Comparison of ENCODE assay signal across 23 cellular contexts in genomic region chr4:106304632-106305031, GRCh38.
"Had no signal": no experiment of that assay in that cellular context is flagged by ENCODE, and none has a peak within 500 bp of the region (broad histone marks: within the 10 kb centered on the region; RNA-seq: fewer than 3 reads in every experiment).

No MANE protein-coding gene starts in this region.

- H3K9me3 ChIP-seq: colonic mucosa, esophagus squamous epithelium, mucosa of descending colon, right lobe of liver, testis, tibial artery had no signal

- H3K4me3 Mint-ChIP-seq: dendritic cell treated with granulocyte-macrophage colony-stimulating factor and Interleukin-4, amounts not matched to agents 40 ng/mL and 50 ng/mL, for 4 days; memory B cell; naive B cell; natural killer cell treated with Interleukin-12 subunit alpha and Interleukin-12 subunit beta and Interleukin-15 and Interleukin-18, amount 100 ng/mL, for 72 hours; neural progenitor cell; type B pancreatic cell had no signal

- H3K9me3 Mint-ChIP-seq: memory B cell; naive B cell; natural killer cell treated with Interleukin-12 subunit alpha and Interleukin-12 subunit beta and Interleukin-15 and Interleukin-18, amount 100 ng/mL, for 72 hours; neural progenitor cell; type B pancreatic cell had no signal

- DNase-seq: colonic mucosa; effector CD8-positive, alpha-beta T cell; erythroblast; esophagus squamous epithelium; foreskin melanocyte; mucosa of descending colon; naive B cell; right lobe of liver; small intestine; stimulated activated CD4-positive, alpha-beta T cell treated with anti-CD3 and anti-CD28 coated beads, Interleukin-15, amount 100 ng/mL, for 24 hours; stimulated activated CD4-positive, alpha-beta T cell treated with anti-CD3 and anti-CD28 coated beads, Interleukin-2, amount 100 ng/mL, for 48 hours; stimulated activated naive CD4-positive, alpha-beta T cell; substantia nigra; testis; tibial artery had no signal

- FAIRE-seq: keratinocyte, small intestine had no signal

- H3K4me1 Mint-ChIP-seq: neural progenitor cell had no signal

- H3K27ac Mint-ChIP-seq: dendritic cell treated with granulocyte-macrophage colony-stimulating factor and Interleukin-4, amounts not matched to agents 40 ng/mL and 50 ng/mL, for 4 days; natural killer cell treated with Interleukin-12 subunit alpha and Interleukin-12 subunit beta and Interleukin-15 and Interleukin-18, amount 100 ng/mL, for 72 hours; neural progenitor cell had no signal

- ATAC-seq: left lobe of liver; mucosa of descending colon; natural killer cell treated with Interleukin-12 subunit alpha and Interleukin-12 subunit beta and Interleukin-15 and Interleukin-18, amount 100 ng/mL, for 72 hours; right lobe of liver had no signal

- H3K27me3 Mint-ChIP-seq: dendritic cell treated with granulocyte-macrophage colony-stimulating factor and Interleukin-4, amounts not matched to agents 40 ng/mL and 50 ng/mL, for 4 days; memory B cell; naive B cell; natural killer cell treated with Interleukin-12 subunit alpha and Interleukin-12 subunit beta and Interleukin-15 and Interleukin-18, amount 100 ng/mL, for 72 hours; progenitor cell of endocrine pancreas; type B pancreatic cell had no signal
